ENCODE assay signal across 30 cellular contexts in genomic region chr17:77718669-77718961, GRCh38.
"Had no signal": no experiment of that assay in that cellular context is flagged by ENCODE, and none has a peak within 500 bp of the region (broad histone marks: within the 10 kb centered on the region; RNA-seq: fewer than 3 reads in every experiment).

No MANE protein-coding gene starts in this region.

- DNase-seq: activated CD4-positive, alpha-beta T cell treated with anti-CD3 and anti-CD28 coated beads, Interleukin-2, amount 50 U/mL, for 1 hour; activated CD4-positive, CD25-positive, alpha-beta regulatory T cell treated with anti-CD3 and anti-CD28 coated beads, Interleukin-2, amount 50 U/mL, for 72 hours; activated naive CD4-positive, alpha-beta T cell treated with anti-CD3 and anti-CD28 coated beads for 36 hours; activated naive CD8-positive, alpha-beta T cell treated with anti-CD3 and anti-CD28 coated beads for 36 hours; activated T-cell treated with anti-CD3 and anti-CD28 coated beads, Interleukin-2, amount 50 U/mL, for 1 hour; aorta; body of pancreas; cerebellar nuclear complex; dorsolateral prefrontal cortex; effector memory CD8-positive, alpha-beta T cell; left colon; mammary epithelial cell; midbrain; naive thymus-derived CD4-positive, alpha-beta T cell; occipital lobe; right cardiac atrium; spleen; stimulated activated naive CD4-positive, alpha-beta T cell treated with Interleukin-2 at 50 U/mL for 16 hours; T1000; WERI-Rb-1 had no signal

- H3K9me3 Mint-ChIP-seq: effector memory CD8-positive, alpha-beta T cell had no signal

- H3K4me3 Mint-ChIP-seq: activated naive CD4-positive, alpha-beta T cell treated with anti-CD3 and anti-CD28 coated beads for 36 hours; activated naive CD8-positive, alpha-beta T cell treated with anti-CD3 and anti-CD28 coated beads for 36 hours; activated T-helper 1 cell treated with anti-CD3 and anti-CD28 coated beads, Interleukin-12 subunit alpha, Interleukin-12 subunit beta, Interleukin-2, Interleukin-4 antibody, amounts not matched to agents 30 ng/mL and 10 ng/mL and 1 ng/mL, durations not matched to agents 14 hours and 24 hours and 36 hours; effector memory CD8-positive, alpha-beta T cell; naive thymus-derived CD4-positive, alpha-beta T cell; T-helper 1 cell treated with Interleukin-12 subunit alpha and Interleukin-12 subunit beta and Interleukin-4 antibody, amounts not matched to agents 30 μg/mL and 1 μg/mL, for 36 hours had no signal

- H3K79me2 ChIP-seq: hepatocyte had no signal

- H3K4me1 ChIP-seq: adrenal gland, body of pancreas, colonic mucosa, gastroesophageal sphincter, spleen, tibial nerve had no signal

- H3K4me2 ChIP-seq: hepatocyte had no signal

- H3K27me3 ChIP-seq: adrenal gland, cardiac muscle cell, colonic mucosa, dorsolateral prefrontal cortex, gastroesophageal sphincter, hepatocyte, tibial nerve had no signal

- H3K4me1 Mint-ChIP-seq: activated naive CD8-positive, alpha-beta T cell treated with anti-CD3 and anti-CD28 coated beads for 36 hours had no signal

- H3K9me3 ChIP-seq: adrenal gland, body of pancreas, colonic mucosa, gastroesophageal sphincter had no signal

- H3K36me3 ChIP-seq: adrenal gland, cardiac muscle cell, colonic mucosa, gastroesophageal sphincter, spleen, tibial nerve, WERI-Rb-1 had no signal

- FAIRE-seq: endothelial cell of umbilical vein, keratinocyte had no signal

- H3K27ac Mint-ChIP-seq: activated naive CD4-positive, alpha-beta T cell treated with anti-CD3 and anti-CD28 coated beads for 36 hours; activated naive CD8-positive, alpha-beta T cell treated with anti-CD3 and anti-CD28 coated beads for 36 hours; activated T-helper 1 cell treated with anti-CD3 and anti-CD28 coated beads, Interleukin-12 subunit alpha, Interleukin-12 subunit beta, Interleukin-2, Interleukin-4 antibody, amounts not matched to agents 30 ng/mL and 10 ng/mL and 1 ng/mL, durations not matched to agents 14 hours and 24 hours and 36 hours; effector memory CD8-positive, alpha-beta T cell; naive thymus-derived CD4-positive, alpha-beta T cell; T-helper 1 cell treated with Interleukin-12 subunit alpha and Interleukin-12 subunit beta and Interleukin-4 antibody, amounts not matched to agents 30 μg/mL and 1 μg/mL, for 36 hours had no signal

- H3K27me3 Mint-ChIP-seq: activated naive CD8-positive, alpha-beta T cell treated with anti-CD3 and anti-CD28 coated beads for 36 hours had no signal

- H3K4me3 ChIP-seq: adrenal gland, body of pancreas, cardiac muscle cell, colonic mucosa, dorsolateral prefrontal cortex, gastroesophageal sphincter, hepatocyte, spleen, tibial nerve had no signal

- H3K27ac ChIP-seq: adrenal gland, body of pancreas, cardiac muscle cell, colonic mucosa, dorsolateral prefrontal cortex, gastroesophageal sphincter, hepatocyte, spleen, tibial nerve, WERI-Rb-1 had no signal

- ATAC-seq: body of pancreas; effector memory CD8-positive, alpha-beta T cell; gastroesophageal sphincter; left colon; naive thymus-derived CD4-positive, alpha-beta T cell; right cardiac atrium had no signal
